In genomic region chr3:32180151-32180850, GRCh38 we compare ENCODE assay signal across 26 cellular contexts.
"Had no signal": no experiment of that assay in that cellular context is flagged by ENCODE, and none has a peak within 500 bp of the region (broad histone marks: within the 10 kb centered on the region; RNA-seq: fewer than 3 reads in every experiment).

No MANE protein-coding gene starts in this region.

- H3K27me3 ChIP-seq: brain microvascular endothelial cell, cardiac muscle cell, MG63, SJSA1 had no signal

- H3K4me3 Mint-ChIP-seq: activated CD4-positive, alpha-beta memory T cell treated with anti-CD3 and anti-CD28 coated beads, Interleukin-2, amount 10 ng/mL, durations not matched to agents 7 days and 5 days; activated CD4-positive, alpha-beta T cell treated with anti-CD3 and anti-CD28 coated beads for 36 hours; activated naive CD4-positive, alpha-beta T cell treated with anti-CD3 and anti-CD28 coated beads, Interleukin-2, amount 10 ng/mL, durations not matched to agents 7 days and 5 days; activated naive CD8-positive, alpha-beta T cell treated with anti-CD3 and anti-CD28 coated beads for 36 hours had no signal

- H3K9me3 Mint-ChIP-seq: activated CD4-positive, alpha-beta memory T cell treated with anti-CD3 and anti-CD28 coated beads, Interleukin-2, amount 10 ng/mL, durations not matched to agents 7 days and 5 days; activated naive CD4-positive, alpha-beta T cell treated with anti-CD3 and anti-CD28 coated beads, Interleukin-2, amount 10 ng/mL, durations not matched to agents 7 days and 5 days; activated naive CD8-positive, alpha-beta T cell treated with anti-CD3 and anti-CD28 coated beads for 36 hours; activated T-helper 2 cell treated with anti-CD3 and anti-CD28 coated beads, Interferon-gamma antibody, Interleukin-2, Interleukin-4, amounts not matched to agents 10 μg/mL and 5 μg/mL and 100 μg/mL, durations not matched to agents 14 hours and 24 hours and 36 hours had no signal

- H3K4me3 ChIP-seq: cardiac muscle cell, MG63, SJSA1 had no signal

- H3K27me3 Mint-ChIP-seq: activated CD4-positive, alpha-beta T cell treated with anti-CD3 and anti-CD28 coated beads for 36 hours had no signal

- H3K27ac Mint-ChIP-seq: activated CD4-positive, alpha-beta memory T cell treated with anti-CD3 and anti-CD28 coated beads, Interleukin-2, amount 10 ng/mL, durations not matched to agents 7 days and 5 days; activated CD4-positive, alpha-beta T cell treated with anti-CD3 and anti-CD28 coated beads for 36 hours; activated naive CD4-positive, alpha-beta T cell treated with anti-CD3 and anti-CD28 coated beads, Interleukin-2, amount 10 ng/mL, durations not matched to agents 7 days and 5 days; activated naive CD8-positive, alpha-beta T cell treated with anti-CD3 and anti-CD28 coated beads for 36 hours; activated T-helper 2 cell treated with anti-CD3 and anti-CD28 coated beads, Interferon-gamma antibody, Interleukin-2, Interleukin-4, amounts not matched to agents 10 μg/mL and 5 μg/mL and 100 μg/mL, durations not matched to agents 14 hours and 24 hours and 36 hours had no signal

- H3K27ac ChIP-seq: brain microvascular endothelial cell, cardiac muscle cell, KMS-11, SJSA1, WERI-Rb-1 had no signal

- H3K36me3 ChIP-seq: brain microvascular endothelial cell, cardiac muscle cell, MG63, SJSA1, WERI-Rb-1 had no signal

- H3K9me3 ChIP-seq: MG63, SJSA1 had no signal

- H3K36me3 Mint-ChIP-seq: activated naive CD4-positive, alpha-beta T cell treated with anti-CD3 and anti-CD28 coated beads, Interleukin-2, amount 10 ng/mL, durations not matched to agents 7 days and 5 days; activated naive CD8-positive, alpha-beta T cell treated with anti-CD3 and anti-CD28 coated beads for 36 hours had no signal

- ATAC-seq: activated CD4-positive, alpha-beta T cell treated with anti-CD3 and anti-CD28 coated beads for 36 hours; PC-3 had no signal

- H3K9ac ChIP-seq: KMS-11 had no signal

- DNase-seq: activated CD4-positive, alpha-beta memory T cell treated with anti-CD3 and anti-CD28 coated beads, Interleukin-2, amount 10 ng/mL, durations not matched to agents 7 days and 5 days; activated CD4-positive, alpha-beta T cell treated with anti-CD3 and anti-CD28 coated beads for 36 hours; activated CD4-positive, alpha-beta T cell treated with anti-CD3 and anti-CD28 coated beads, Interleukin-2, amount 50 U/mL, for 1 hour; activated gamma-delta T cell treated with Interleukin-2 at 50 U/mL for 16 hours; activated naive CD4-positive, alpha-beta T cell treated with anti-CD3 and anti-CD28 coated beads, Interleukin-2, amount 10 ng/mL, durations not matched to agents 7 days and 5 days; activated naive CD8-positive, alpha-beta T cell treated with anti-CD3 and anti-CD28 coated beads for 36 hours; activated T-cell treated with anti-CD3 and anti-CD28 coated beads for 4 hours; activated T-cell treated with anti-CD3 and anti-CD28 coated beads, Interleukin-2, amount 50 U/mL, for 48 hours; brain microvascular endothelial cell; MG63; NCI-H1105; NCI-H1436 treated with DMSO at 0.1 percent for 48 hours; NCI-H187; NCI-H2171; NCI-H345; NCI-H510A; NCI-H526 treated with DMSO at 0.1 percent for 48 hours; NCI-H82; PC-3; SHP77; T-helper 1 cell; WERI-Rb-1 had no signal

- H3K4me1 ChIP-seq: SJSA1 had no signal

- H3K4me2 ChIP-seq: KMS-11 had no signal
